In genomic region chr15:85033148-85033547, GRCh38 we compare ENCODE assay signal across 30 cellular contexts. TPM values are rescaled to one million over a fixed set of nuclear protein-coding genes. Genes with fewer than 3 reads are reported as not detected.
DNase-seq lines count a peak whose midpoint lies in the region; ATAC-seq, FAIRE-seq and TF ChIP-seq lines count a peak whose summit lies in the region.
"Had no signal": no experiment of that assay in that cellular context is flagged by ENCODE, and none has a peak within 500 bp of the region (broad histone marks: within the 10 kb centered on the region; RNA-seq: fewer than 3 reads in every experiment).

No MANE protein-coding gene starts in this region.

- peaks cover 46% of the 10 kb centered on the region for H3K4me1 ChIP-seq in CD4-positive, CD25-positive, alpha-beta regulatory T cell (ENCODE audit: control insufficient read depth, insufficient read depth, low read length, poor library complexity, severe bottlenecking)
- H3K4me1 ChIP-seq in body of pancreas (peaks cover 66% of the 10 kb centered on the region), left lung (peaks cover 0 to 59% of the 10 kb centered on the region in 2 donors), stomach (peaks cover 44 to 71% (median 60%) of the 10 kb centered on the region in 4 donors)

- no peaks in the 10 kb centered on the region for H3K27me3 Mint-ChIP-seq in CD4-positive, CD25-positive, alpha-beta regulatory T cell
- H3K27me3 Mint-ChIP-seq: stimulated activated naive B cell treated with anti-CD40 and anti-IgM and Interleukin-4, amounts not matched to agents 10 μg/mL and 1 μg/mL and 100 μg/mL, for 72 hours had no signal

- H3K9me3 Mint-ChIP-seq in CD4-positive, CD25-positive, alpha-beta regulatory T cell: no peaks in the 10 kb centered on the region
- H3K9me3 Mint-ChIP-seq: activated T-helper 1 cell treated with anti-CD3 and anti-CD28 coated beads, Interleukin-12 subunit alpha, Interleukin-12 subunit beta, Interleukin-2, Interleukin-4 antibody, amounts not matched to agents 30 ng/mL and 10 ng/mL and 1 ng/mL, durations not matched to agents 14 hours and 24 hours and 36 hours; neural progenitor cell; stimulated activated naive B cell treated with anti-CD40 and anti-IgM and Interleukin-4, amounts not matched to agents 10 μg/mL and 1 μg/mL and 100 μg/mL, for 72 hours had no signal

- WGBS in body of pancreas, 2 donors: 24 to 29% methylated on average over 1 of the region's 1 CpG
- 29 to 54% (median 36%) methylated on average over 1 of the region's 1 CpG for WGBS in stomach, 5 donors

- H3K27me3 ChIP-seq in CD4-positive, CD25-positive, alpha-beta regulatory T cell (ENCODE audit: control insufficient read depth, insufficient read depth, low read length): no peaks in the 10 kb centered on the region
- H3K27me3 ChIP-seq in body of pancreas (no peaks in the 10 kb centered on the region), left lung (no peaks in the 10 kb centered on the region), stomach (no peaks in the 10 kb centered on the region)
- H3K27me3 ChIP-seq: BLaER1, neural progenitor cell, SJSA1 had no signal

- TF ChIP-seq POLR2A in body of pancreas (IDR thresholded peaks at IDR 0.05): no peak
- no peak for TF ChIP-seq POLR2A in stomach (IDR thresholded peaks at IDR 0.05)

- no peaks in the 10 kb centered on the region for H3K9me3 ChIP-seq in CD4-positive, CD25-positive, alpha-beta regulatory T cell (ENCODE audit: control insufficient read depth in 2 of 2, low read length in 2 of 2)
- no peaks in the 10 kb centered on the region for H3K9me3 ChIP-seq in body of pancreas
- H3K9me3 ChIP-seq in left lung: no peaks in the 10 kb centered on the region
- no peaks in the 10 kb centered on the region for H3K9me3 ChIP-seq in stomach
- H3K9me3 ChIP-seq: BLaER1, Caco-2, SJSA1 had no signal

- peak overlapping the region in 2 of 3 donors; percentile 79 to 89 for H3K27ac Mint-ChIP-seq in CD4-positive, CD25-positive, alpha-beta regulatory T cell
- H3K27ac Mint-ChIP-seq: activated T-helper 1 cell treated with anti-CD3 and anti-CD28 coated beads, Interleukin-12 subunit alpha, Interleukin-12 subunit beta, Interleukin-2, Interleukin-4 antibody, amounts not matched to agents 30 ng/mL and 10 ng/mL and 1 ng/mL, durations not matched to agents 14 hours and 24 hours and 36 hours; neural progenitor cell; stimulated activated naive B cell treated with anti-CD40 and anti-IgM and Interleukin-4, amounts not matched to agents 10 μg/mL and 1 μg/mL and 100 μg/mL, for 72 hours had no signal

- peaks cover 43 to 73% (median 58%) of the 10 kb centered on the region in 4 donors for H3K4me1 Mint-ChIP-seq in CD4-positive, CD25-positive, alpha-beta regulatory T cell

- H3K4me3 ChIP-seq in CD4-positive, CD25-positive, alpha-beta regulatory T cell (ENCODE audit: low read depth, low read length): no peak overlapping the region
- H3K4me3 ChIP-seq in body of pancreas: no peak overlapping the region
- no peak overlapping the region for H3K4me3 ChIP-seq in left lung
- H3K4me3 ChIP-seq in stomach: no peak overlapping the region
- H3K4me3 ChIP-seq: BLaER1, neural progenitor cell, SJSA1 had no signal

- DNase-seq in CD4-positive, CD25-positive, alpha-beta regulatory T cell: no peak
- DNase-seq in body of pancreas (no peak), left lung (no peak), stomach (no peak), NCI-H69 (lab: John Stamatoyannopoulos, UW) (no peak), hepatic stellate cell (ENCODE audit: low spot score) (no peak), HTR-8/SVneo (ENCODE audit: insufficient read length, low spot score) (no peak)
- DNase-seq: activated CD4-positive, alpha-beta T cell treated with anti-CD3 and anti-CD28 coated beads, Interleukin-2, amount 50 U/mL, for 4 hours; activated CD8-positive, alpha-beta memory T cell treated with anti-CD3 and anti-CD28 coated beads, Interleukin-2, amount 50 U/mL, for 4 hours; activated naive CD4-positive, alpha-beta T cell treated with anti-CD3 and anti-CD28 coated beads, Interleukin-2, amount 50 U/mL, for 16 hours; anterior cingulate cortex; Caco-2; dermis blood vessel endothelial cell; hypothalamus; MM.1S; NCI-H1417; NCI-H2081 treated with DMSO at 0.1 percent for 48 hours; NCI-H345; NCI-H774; posterior cingulate gyrus; RPMI8226; stimulated activated CD4-positive, alpha-beta T cell treated with anti-CD3 and anti-CD28 coated beads, Interleukin-4, amount 100 ng/mL, for 4 hours; stimulated activated naive B cell treated with anti-CD40 and anti-IgM and Interleukin-4, amounts not matched to agents 10 μg/mL and 1 μg/mL and 100 μg/mL, for 72 hours had no signal

- no peak for ATAC-seq in CD4-positive, CD25-positive, alpha-beta regulatory T cell (ENCODE audit: low read depth in 2 of 2)
- ATAC-seq in body of pancreas: no peak
- peak; percentile 43 for ATAC-seq in left lung
- ATAC-seq: stimulated activated naive B cell treated with anti-CD40 and anti-IgM and Interleukin-4, amounts not matched to agents 10 μg/mL and 1 μg/mL and 100 μg/mL, for 72 hours had no signal

- peak overlapping the region; percentile 57 for H3K27ac ChIP-seq in CD4-positive, CD25-positive, alpha-beta regulatory T cell (ENCODE audit: insufficient read depth, low read length, poor library complexity, severe bottlenecking)
- H3K27ac ChIP-seq in body of pancreas (peak overlapping the region in 3 of 4 donors; percentile 65 to 81 (median 69)), left lung (no peak overlapping the region), stomach (peak overlapping the region in 3 of 5 donors; percentile 8 to 63 (median 9))
- H3K27ac ChIP-seq: BLaER1, KMS-11, neural progenitor cell, SJSA1 had no signal

- no peaks in the 10 kb centered on the region for H3K36me3 ChIP-seq in CD4-positive, CD25-positive, alpha-beta regulatory T cell (ENCODE audit: control insufficient read depth, insufficient read depth, low read length)
- H3K36me3 ChIP-seq in body of pancreas (replicated peaks in 1 of 2; ENCODE audit: insufficient read depth in 1 of 2, low read depth in 2 of 2) (no peaks in the 10 kb centered on the region), left lung (no peaks in the 10 kb centered on the region), stomach (no peaks in the 10 kb centered on the region)
- H3K36me3 ChIP-seq: BLaER1, neural progenitor cell, SJSA1 had no signal

- H3K36me3 Mint-ChIP-seq in CD4-positive, CD25-positive, alpha-beta regulatory T cell: no peaks in the 10 kb centered on the region
- H3K36me3 Mint-ChIP-seq: neural progenitor cell; stimulated activated naive B cell treated with anti-CD40 and anti-IgM and Interleukin-4, amounts not matched to agents 10 μg/mL and 1 μg/mL and 100 μg/mL, for 72 hours had no signal

- no peak for FAIRE-seq in HTR-8/SVneo (lab: Jason Lieb, UNC)
- FAIRE-seq: frontal cortex, GM18507 had no signal

- H3K4me3 Mint-ChIP-seq in CD4-positive, CD25-positive, alpha-beta regulatory T cell: peak overlapping the region in 2 of 4 donors; percentile 7 to 18
- H3K4me3 Mint-ChIP-seq: activated T-helper 1 cell treated with anti-CD3 and anti-CD28 coated beads, Interleukin-12 subunit alpha, Interleukin-12 subunit beta, Interleukin-2, Interleukin-4 antibody, amounts not matched to agents 30 ng/mL and 10 ng/mL and 1 ng/mL, durations not matched to agents 14 hours and 24 hours and 36 hours; neural progenitor cell; stimulated activated naive B cell treated with anti-CD40 and anti-IgM and Interleukin-4, amounts not matched to agents 10 μg/mL and 1 μg/mL and 100 μg/mL, for 72 hours had no signal

- TF ChIP-seq CTCF in body of pancreas (IDR thresholded peaks at IDR 0.05) (no peak), left lung (IDR thresholded peaks at IDR 0.05) (no peak), stomach (IDR thresholded peaks at IDR 0.05) (no peak)

- no peak for TF ChIP-seq EP300 in stomach (IDR thresholded peaks at IDR 0.05)

- intact Hi-C loops in body of pancreas (cut with DNase I) (no loop called here), left lung (cut with DNase I) (no loop called here), stomach (cut with DNase I; ENCODE audit: low total_unique reads) (no loop called here)

RNA-seq across cellular contexts. Expression of gene PDE8A, which starts 51.5 kb away (rescaled TPM):
- 28.9 TPM for total RNA-seq in CD4-positive, CD25-positive, alpha-beta regulatory T cell
- polyA plus RNA-seq in CD4-positive, CD25-positive, alpha-beta regulatory T cell: 1 to 10 TPM; 2.0 to 4.9 (median 4.1) TPM
- 10 to 100 TPM; 34.2 to 50.1 TPM for total RNA-seq in body of pancreas
- total RNA-seq in left lung: 10 to 100 TPM; 30.4 to 31.3 TPM
- 10 to 100 TPM; 22.2 to 85.9 (median 58.8) TPM for total RNA-seq in stomach
- polyA plus RNA-seq in stomach: 10 to 100 TPM; 15.6 to 19.2 (median 16.7) TPM

Comparison
In these comparisons a context has a peak if more than half of its experiments do, and no peak if none do; other contexts are left out.
1. H3K27ac ChIP-seq: peak in CD4-positive, CD25-positive, alpha-beta regulatory T cell (single experiment), body of pancreas (3 of 4) and stomach (3 of 5); none in left lung (0 of 2).